In the genomic region with DNA sequence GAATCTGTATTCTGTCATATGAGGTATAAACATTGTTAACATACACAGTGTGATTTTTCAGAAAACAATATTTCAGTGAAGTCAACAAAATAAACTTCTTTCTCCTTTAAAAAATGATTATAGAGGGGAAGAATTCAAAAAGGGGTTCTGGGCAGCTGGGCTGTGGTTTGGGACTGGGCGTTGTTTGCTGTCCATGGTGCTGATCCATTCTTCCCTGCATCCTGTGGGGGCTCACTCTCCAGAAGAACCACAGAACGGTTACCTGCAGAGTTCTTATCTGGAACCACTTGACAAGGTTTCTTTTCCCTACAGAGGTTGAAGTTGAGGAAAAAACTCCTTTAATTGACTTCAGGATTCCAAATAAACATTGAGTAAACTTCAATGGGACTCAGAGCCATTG, we compare ENCODE assay signal across 1 cellular context.
TF ChIP-seq lines count a peak whose summit lies in the region.

No MANE protein-coding gene starts in this region.

TF ChIP-seq in WTC11, 78 proteins besides CTCF, POLR2A, EP300 and RAD21 (continued from another document):
- TF ChIP-seq, protein P1, sequence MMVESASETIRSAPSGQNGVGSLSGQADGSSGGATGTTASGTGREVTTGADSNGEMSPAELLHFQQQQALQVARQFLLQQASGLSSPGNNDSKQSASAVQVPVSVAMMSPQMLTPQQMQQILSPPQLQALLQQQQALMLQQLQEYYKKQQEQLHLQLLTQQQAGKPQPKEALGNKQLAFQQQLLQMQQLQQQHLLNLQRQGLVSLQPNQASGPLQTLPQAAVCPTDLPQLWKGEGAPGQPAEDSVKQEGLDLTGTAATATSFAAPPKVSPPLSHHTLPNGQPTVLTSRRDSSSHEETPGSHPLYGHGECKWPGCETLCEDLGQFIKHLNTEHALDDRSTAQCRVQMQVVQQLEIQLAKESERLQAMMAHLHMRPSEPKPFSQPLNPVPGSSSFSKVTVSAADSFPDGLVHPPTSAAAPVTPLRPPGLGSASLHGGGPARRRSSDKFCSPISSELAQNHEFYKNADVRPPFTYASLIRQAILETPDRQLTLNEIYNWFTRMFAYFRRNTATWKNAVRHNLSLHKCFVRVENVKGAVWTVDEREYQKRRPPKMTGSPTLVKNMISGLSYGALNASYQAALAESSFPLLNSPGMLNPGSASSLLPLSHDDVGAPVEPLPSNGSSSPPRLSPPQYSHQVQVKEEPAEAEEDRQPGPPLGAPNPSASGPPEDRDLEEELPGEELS (CRISPR knock-in tag; IDR thresholded peaks at IDR 0.05), result peak; percentile 74; the same call in 1 of the 2 replicates
